In the genomic region with DNA sequence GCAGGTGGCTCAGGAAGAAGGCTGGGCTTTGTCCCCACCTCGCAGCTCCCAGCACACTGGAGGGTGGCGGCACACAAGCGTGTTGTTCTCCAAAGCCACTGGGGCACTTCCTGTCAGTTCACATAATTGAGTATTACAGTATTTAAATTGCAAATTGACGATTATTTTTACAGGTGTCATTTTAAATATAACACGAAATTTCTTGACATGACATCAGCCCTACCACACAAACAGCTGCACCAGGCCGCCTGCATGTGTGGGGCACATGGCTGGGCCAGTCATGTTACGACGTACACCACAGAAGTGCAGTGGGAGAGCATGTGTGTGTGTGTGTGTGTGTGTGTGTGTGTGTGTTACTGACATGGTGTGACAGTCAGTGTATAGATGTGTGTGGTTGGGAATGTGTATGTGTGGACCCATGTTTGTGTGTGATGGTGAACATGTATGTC, we compare ENCODE assay signal across 15 cellular contexts.
"Had no signal": no experiment of that assay in that cellular context is flagged by ENCODE, and none has a peak within 500 bp of the region (broad histone marks: within the 10 kb centered on the region; RNA-seq: fewer than 3 reads in every experiment).

No MANE protein-coding gene starts in this region.

- H3K36me3 ChIP-seq: adrenal gland, heart right ventricle, stomach, thyroid gland, vagina had no signal

- DNase-seq: activated B cell treated with CpG ODN at 0.5 μM for 24 hours; activated CD4-positive, alpha-beta T cell treated with anti-CD3 and anti-CD28 coated beads, Interleukin-2, amount 10 ng/mL, durations not matched to agents 7 days and 5 days; activated naive CD4-positive, alpha-beta T cell treated with anti-CD3 and anti-CD28 coated beads, Interleukin-2, amount 10 ng/mL, durations not matched to agents 7 days and 5 days; effector memory CD4-positive, alpha-beta T cell; stimulated activated CD4-positive, alpha-beta T cell treated with anti-CD3 and anti-CD28 coated beads, Interleukin-4, amount 100 ng/mL, for 1 hour; stomach; thyroid gland had no signal

- H3K27ac Mint-ChIP-seq: activated B cell treated with CpG ODN at 0.5 μM for 24 hours; activated CD4-positive, alpha-beta T cell treated with anti-CD3 and anti-CD28 coated beads, Interleukin-2, amount 10 ng/mL, durations not matched to agents 7 days and 5 days; activated naive CD4-positive, alpha-beta T cell treated with anti-CD3 and anti-CD28 coated beads, Interleukin-2, amount 10 ng/mL, durations not matched to agents 7 days and 5 days; activated T-helper 17 cell treated with anti-CD3 and anti-CD28 coated beads, Interleukin-2, amount 50 U/mL, for 72 hours; nephron progenitor cell had no signal

- H3K9me3 Mint-ChIP-seq: activated B cell treated with CpG ODN at 0.5 μM for 24 hours; activated CD4-positive, alpha-beta T cell treated with anti-CD3 and anti-CD28 coated beads, Interleukin-2, amount 10 ng/mL, durations not matched to agents 7 days and 5 days; activated naive CD4-positive, alpha-beta T cell treated with anti-CD3 and anti-CD28 coated beads, Interleukin-2, amount 10 ng/mL, durations not matched to agents 7 days and 5 days; activated T-helper 17 cell treated with anti-CD3 and anti-CD28 coated beads, Interleukin-2, amount 50 U/mL, for 72 hours; central memory CD8-positive, alpha-beta T cell; nephron progenitor cell had no signal

- H3K27me3 Mint-ChIP-seq: activated B cell treated with CpG ODN at 0.5 μM for 24 hours had no signal

- FAIRE-seq: frontal cortex had no signal

- H3K9me3 ChIP-seq: adrenal gland, stomach, thyroid gland, vagina had no signal

- H3K4me3 Mint-ChIP-seq: activated B cell treated with CpG ODN at 0.5 μM for 24 hours; activated CD4-positive, alpha-beta T cell treated with anti-CD3 and anti-CD28 coated beads, Interleukin-2, amount 10 ng/mL, durations not matched to agents 7 days and 5 days; activated naive CD4-positive, alpha-beta T cell treated with anti-CD3 and anti-CD28 coated beads, Interleukin-2, amount 10 ng/mL, durations not matched to agents 7 days and 5 days; activated T-helper 17 cell treated with anti-CD3 and anti-CD28 coated beads, Interleukin-2, amount 50 U/mL, for 72 hours; central memory CD8-positive, alpha-beta T cell; nephron progenitor cell had no signal

- ATAC-seq: left lobe of liver had no signal

- H3K4me1 Mint-ChIP-seq: activated B cell treated with CpG ODN at 0.5 μM for 24 hours; activated CD4-positive, alpha-beta T cell treated with anti-CD3 and anti-CD28 coated beads, Interleukin-2, amount 10 ng/mL, durations not matched to agents 7 days and 5 days; activated naive CD4-positive, alpha-beta T cell treated with anti-CD3 and anti-CD28 coated beads, Interleukin-2, amount 10 ng/mL, durations not matched to agents 7 days and 5 days; activated T-helper 17 cell treated with anti-CD3 and anti-CD28 coated beads, Interleukin-2, amount 50 U/mL, for 72 hours; central memory CD8-positive, alpha-beta T cell had no signal

- H3K4me3 ChIP-seq: adrenal gland, heart right ventricle, stomach, thyroid gland, vagina had no signal

- H3K4me1 ChIP-seq: adrenal gland, stomach, thyroid gland, vagina had no signal

- H3K27me3 ChIP-seq: adrenal gland, heart right ventricle, stomach, thyroid gland, vagina had no signal

- H3K27ac ChIP-seq: adrenal gland, stomach, thyroid gland, vagina had no signal

- H3K36me3 Mint-ChIP-seq: activated naive CD4-positive, alpha-beta T cell treated with anti-CD3 and anti-CD28 coated beads, Interleukin-2, amount 10 ng/mL, durations not matched to agents 7 days and 5 days had no signal
